Comparison of ENCODE assay signal across 16 cellular contexts in the genomic region with DNA sequence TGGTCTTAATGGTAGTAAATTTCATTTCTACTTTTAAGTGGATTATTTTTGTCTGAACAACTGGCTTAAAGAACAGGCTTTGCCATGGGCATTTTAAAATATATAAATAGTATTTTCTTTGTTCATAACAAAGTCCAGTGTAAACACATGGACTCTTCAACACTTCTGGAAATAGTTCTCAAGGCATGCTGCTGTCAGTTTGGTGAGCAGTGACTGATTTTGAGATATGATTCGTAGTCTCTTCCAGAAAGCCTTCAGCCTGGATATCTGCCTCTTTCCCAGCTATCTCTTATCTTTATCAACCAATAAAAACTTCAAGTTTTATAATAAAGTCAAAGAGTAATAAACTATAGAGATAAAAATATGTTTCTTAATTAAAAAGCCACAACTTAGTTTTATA.
DNase-seq lines count a peak whose midpoint lies in the region; ATAC-seq and TF ChIP-seq lines count a peak whose summit lies in the region.
"Had no signal": no experiment of that assay in that cellular context is flagged by ENCODE, and none has a peak within 500 bp of the region (broad histone marks: within the 10 kb centered on the region; RNA-seq: fewer than 3 reads in every experiment).

No MANE protein-coding gene starts in this region.

- intact Hi-C loops in Right ventricle myocardium inferior (cut with DNase I), result no loop called here

- peak overlapping the region; percentile 61 for H3K4me3 Mint-ChIP-seq in chondrocyte (ENCODE audit: unreplicated experiment)
- H3K4me3 Mint-ChIP-seq: activated CD4-positive, alpha-beta memory T cell treated with anti-CD3 and anti-CD28 coated beads, Interleukin-2, amount 10 ng/mL, durations not matched to agents 7 days and 5 days; activated naive CD8-positive, alpha-beta T cell; type B pancreatic cell had no signal

- H3K27ac Mint-ChIP-seq in chondrocyte (ENCODE audit: unreplicated experiment), result peak overlapping the region; percentile 89
- H3K27ac Mint-ChIP-seq: activated CD4-positive, alpha-beta memory T cell treated with anti-CD3 and anti-CD28 coated beads, Interleukin-2, amount 10 ng/mL, durations not matched to agents 7 days and 5 days; activated naive CD8-positive, alpha-beta T cell; type B pancreatic cell had no signal

- TF ChIP-seq CTCF in chondrocyte (IDR thresholded peaks at IDR 0.05), result no peak

- H3K27me3 Mint-ChIP-seq in chondrocyte (ENCODE audit: low read depth), result no peaks in the 10 kb centered on the region
- H3K27me3 Mint-ChIP-seq: activated CD4-positive, alpha-beta memory T cell treated with anti-CD3 and anti-CD28 coated beads, Interleukin-2, amount 10 ng/mL, durations not matched to agents 7 days and 5 days; activated naive CD8-positive, alpha-beta T cell; type B pancreatic cell had no signal

- in situ Hi-C loops in ACHN (cut with HindIII; ENCODE audit: low pct_ligation_motif_present, low pct_unique_long_range_greater_than_20kb, low sequenced_read_pairs), result no loop called here

- H3K36me3 Mint-ChIP-seq in chondrocyte (ENCODE audit: low read depth), result peaks cover 10% of the 10 kb centered on the region
- H3K36me3 Mint-ChIP-seq: activated naive CD8-positive, alpha-beta T cell; type B pancreatic cell had no signal

- DNase-seq in ACHN, result peak; percentile 29
- no peak for DNase-seq in MG63
- no peak for DNase-seq in chondrocyte (ENCODE audit: low spot score)
- DNase-seq in kidney tubule cell (ENCODE audit: low spot score), result peak; percentile 22
- DNase-seq in NCI-H1436 treated with DMSO at 0.1 percent for 48 hours (lab: John Stamatoyannopoulos, UW), result no peak
- DNase-seq in DMS153 (lab: John Stamatoyannopoulos, UW), result no peak
- no peak for DNase-seq in Right ventricle myocardium inferior (ENCODE audit: missing footprints)
- DNase-seq: activated CD4-positive, alpha-beta memory T cell treated with anti-CD3 and anti-CD28 coated beads, Interleukin-2, amount 10 ng/mL, durations not matched to agents 7 days and 5 days; activated T-cell treated with anti-CD3 and anti-CD28 coated beads, Interleukin-2, amount 50 U/mL, for 48 hours; caudate nucleus; heart right ventricle; NCI-H1105; stimulated activated naive CD8-positive, alpha-beta T cell treated with anti-CD3 and anti-CD28 coated beads, Interleukin-15, Interleukin-2, amounts not matched to agents 100 U/mL and 50 U/mL, for 24 hours had no signal

- H3K9me3 Mint-ChIP-seq in chondrocyte (ENCODE audit: low read depth), result peaks cover 13% of the 10 kb centered on the region

- H3K4me3 ChIP-seq in MG63, result peak overlapping the region; percentile 29

- ATAC-seq in GM18861 (IDR thresholded peaks at IDR 0.05; ENCODE audit: unreplicated experiment) (no peak), Right ventricle myocardium inferior (no peak)
- ATAC-seq: heart right ventricle; stimulated activated naive CD8-positive, alpha-beta T cell treated with anti-CD3 and anti-CD28 coated beads, Interleukin-15, Interleukin-2, amounts not matched to agents 100 U/mL and 50 U/mL, for 24 hours had no signal

- no peaks in the 10 kb centered on the region for H3K9me3 ChIP-seq in MG63

- no peaks in the 10 kb centered on the region for H3K27me3 ChIP-seq in MG63
- H3K27me3 ChIP-seq: heart right ventricle had no signal

- peaks cover 7% of the 10 kb centered on the region for H3K36me3 ChIP-seq in MG63
- H3K36me3 ChIP-seq: heart right ventricle had no signal

- H3K4me1 Mint-ChIP-seq in chondrocyte (ENCODE audit: low read depth), result peaks cover 62% of the 10 kb centered on the region
- H3K4me1 Mint-ChIP-seq: activated CD4-positive, alpha-beta memory T cell treated with anti-CD3 and anti-CD28 coated beads, Interleukin-2, amount 10 ng/mL, durations not matched to agents 7 days and 5 days had no signal

Comparison
In these comparisons a context has a peak if more than half of its experiments do, and no peak if none do; other contexts are left out.
1. DNase-seq: peak in ACHN (single experiment) and kidney tubule cell (single experiment); none in MG63 (single experiment), chondrocyte (single experiment), NCI-H1436 treated with DMSO at 0.1 percent for 48 hours (single experiment), DMS153 (single experiment) and Right ventricle myocardium inferior (single experiment).